ENCODE assay signal across 1 cellular context in genomic region chr6:31903957-31904356, GRCh38.
A peak's percentile ranks its signal among the peaks of the same experiment; 100 is the strongest.
TF ChIP-seq lines count a peak whose summit lies in the region.

No MANE protein-coding gene starts in this region.

TF ChIP-seq in K562, 482 proteins besides CTCF, POLR2A, EP300 and RAD21 (continues in another document):
- TF ChIP-seq PCBP1 (IDR thresholded peaks at IDR 0.05; ENCODE audit: low read depth, low read length, poor library complexity, severe bottlenecking): no peak
- no peak for TF ChIP-seq E2F6 (IDR thresholded peaks at IDR 0.05; ENCODE audit: borderline replicate concordance in 1 of 2, extremely low read depth in 1 of 2, insufficient read depth in 1 of 2, insufficient read length in 1 of 2, low read depth in 1 of 2, low read length in 1 of 2, poor library complexity in 1 of 2, severe bottlenecking in 1 of 2)
- peak; percentile 20; the same call in 1 of the 2 replicates for TF ChIP-seq ATF3 (IDR thresholded peaks at IDR 0.05)
- TF ChIP-seq ATF3 (CRISPR knock-in tag; conservative IDR thresholded peaks at IDR 0.05): no peak
- TF ChIP-seq ZNF398 (CRISPR knock-in tag; IDR thresholded peaks at IDR 0.05): no peak
- TF ChIP-seq TAL1 (IDR thresholded peaks at IDR 0.05): peak; percentile 12; the same call in 1 of the 2 replicates
- TF ChIP-seq ZNF639 (CRISPR knock-in tag; conservative IDR thresholded peaks at IDR 0.05 in 1 of 2, IDR thresholded peaks at IDR 0.05 in 1 of 2): 0 out of 4 replicates have a peak, but pooled peaks of 1 of the 2 experiments have one; percentile 28
- no peak for TF ChIP-seq XRCC3 (IDR thresholded peaks at IDR 0.05)
- no peak for TF ChIP-seq TFAP4 (CRISPR knock-in tag; IDR thresholded peaks at IDR 0.05; ENCODE audit: borderline replicate concordance)
- TF ChIP-seq XRCC5 (IDR thresholded peaks at IDR 0.05; ENCODE audit: low read depth, low read length): no peak
- no peak for TF ChIP-seq ZNF778 (CRISPR knock-in tag; IDR thresholded peaks at IDR 0.05)
- TF ChIP-seq CBX8 (IDR thresholded peaks at IDR 0.05; ENCODE audit: borderline replicate concordance, extremely low read depth, low read depth, low read length, poor library complexity, severe bottlenecking): no peak
- TF ChIP-seq RBM25 (IDR thresholded peaks at IDR 0.05; ENCODE audit: low read depth, low read length, severe bottlenecking): no peak
- no peak for TF ChIP-seq ZNF75A (CRISPR knock-in tag; IDR thresholded peaks at IDR 0.05)
- peak; percentile 32; the same call in 1 of the 2 replicates for TF ChIP-seq SMARCE1 (IDR thresholded peaks at IDR 0.05)
- TF ChIP-seq ZFX (CRISPR knock-in tag; IDR thresholded peaks at IDR 0.05): peak; percentile 28; the same call in 1 of the 2 replicates
- no peak for TF ChIP-seq CREM (IDR thresholded peaks at IDR 0.05; ENCODE audit: low read depth)
- no peak for TF ChIP-seq ZNF133 (CRISPR knock-in tag; IDR thresholded peaks at IDR 0.05)
- no peak for TF ChIP-seq ZBTB26 (CRISPR knock-in tag; IDR thresholded peaks at IDR 0.05)
- peak; percentile 76 for TF ChIP-seq DPF2 (IDR thresholded peaks at IDR 0.05)
- no peak for TF ChIP-seq ZNF511 (CRISPR knock-in tag; IDR thresholded peaks at IDR 0.05)
- TF ChIP-seq ZBTB43 (CRISPR knock-in tag; IDR thresholded peaks at IDR 0.05): no peak
- TF ChIP-seq E2F5 (CRISPR knock-in tag; IDR thresholded peaks at IDR 0.05): no peak
- TF ChIP-seq RERE (CRISPR knock-in tag; IDR thresholded peaks at IDR 0.05; ENCODE audit: borderline replicate concordance): no peak
- TF ChIP-seq SMARCA4 (IDR thresholded peaks at IDR 0.05): peak; percentile 66; the same call in 1 of the 2 replicates
- no peak for TF ChIP-seq SREBF1 (IDR thresholded peaks at IDR 0.05; ENCODE audit: borderline replicate concordance, low read depth, low read length)
- TF ChIP-seq KDM1A (IDR thresholded peaks at IDR 0.05): peak; percentile 90 to 93
- TF ChIP-seq POU5F1 (IDR thresholded peaks at IDR 0.05; ENCODE audit: borderline replicate concordance, low read depth, low read length, partially characterized antibody): no peak
- no peak for TF ChIP-seq TRIM25 (IDR thresholded peaks at IDR 0.05; ENCODE audit: borderline replicate concordance)
- TF ChIP-seq MAFG (tag; conservative IDR thresholded peaks at IDR 0.05): 0 out of 2 replicates have a peak, but pooled peaks have one; percentile 8
